ENCODE assay signal across 10 cellular contexts in the genomic region with DNA sequence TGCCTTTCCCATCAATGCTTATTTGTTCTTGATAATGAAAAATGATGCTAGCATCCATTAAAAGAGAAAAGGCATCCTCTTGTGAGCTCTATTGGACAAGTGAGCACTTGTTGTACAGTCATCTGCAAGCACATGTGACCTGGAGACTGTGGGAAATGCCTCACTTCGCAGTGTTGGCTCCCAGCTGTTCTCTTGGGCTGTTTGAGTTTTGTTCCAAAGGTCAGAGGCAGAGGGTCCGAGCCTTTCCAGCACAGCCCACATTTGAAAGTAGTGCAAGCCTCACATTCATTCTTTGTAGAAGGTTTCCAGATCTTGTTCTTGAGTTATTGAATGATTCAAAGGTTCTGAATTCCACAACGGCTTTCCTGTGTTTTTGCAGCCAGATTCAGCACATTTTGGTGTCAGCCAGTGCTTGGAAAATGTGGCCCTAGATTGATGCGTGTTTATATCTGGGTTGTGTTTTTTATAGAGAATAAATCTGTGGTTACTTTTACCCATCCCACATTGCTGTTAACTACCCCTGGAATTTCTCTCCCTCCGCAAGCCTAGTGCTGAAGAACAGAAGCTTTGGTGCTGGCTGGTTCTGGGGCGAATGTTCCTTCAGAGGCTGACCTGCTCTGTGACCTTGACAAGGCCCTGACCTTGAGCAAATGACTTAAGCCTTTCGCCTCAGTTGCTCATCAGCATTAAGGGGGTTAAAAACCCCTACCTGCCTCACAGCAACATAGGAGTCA. TPM values are rescaled to one million over a fixed set of nuclear protein-coding genes. Genes with fewer than 3 reads are reported as not detected.
DNase-seq lines count a peak whose midpoint lies in the region; ATAC-seq and TF ChIP-seq lines count a peak whose summit lies in the region.
"Had no signal": no experiment of that assay in that cellular context is flagged by ENCODE, and none has a peak within 500 bp of the region (broad histone marks: within the 10 kb centered on the region; RNA-seq: fewer than 3 reads in every experiment).

No MANE protein-coding gene starts in this region.

- WGBS in thyroid gland, 2 donors: 64 to 70% methylated on average over 7 of the region's 7 CpGs

- ATAC-seq in HG03025 (IDR thresholded peaks at IDR 0.05; ENCODE audit: low FRiP score, unreplicated experiment): no peak

- no peak for TF ChIP-seq POLR2A in thyroid gland (IDR thresholded peaks at IDR 0.05)

- H3K36me3 ChIP-seq in thyroid gland: no peaks in the 10 kb centered on the region
- H3K36me3 ChIP-seq: thoracic aorta had no signal

- intact Hi-C loops in thyroid gland (cut with DNase I): no loop called here

- H3K27ac ChIP-seq in layer of hippocampus (ENCODE audit: low read depth, low read length): peak overlapping the region; percentile 94
- peak overlapping the region; percentile 17 to 40 (median 27) for H3K27ac ChIP-seq in thyroid gland
- H3K27ac ChIP-seq: thoracic aorta had no signal

- H3K4me3 ChIP-seq in thyroid gland (replicated peaks in 1 of 3): no peak overlapping the region
- H3K4me3 ChIP-seq: thoracic aorta had no signal

- H3K27me3 ChIP-seq in layer of hippocampus (ENCODE audit: control insufficient read depth, insufficient read depth, low read length): no peaks in the 10 kb centered on the region
- no peaks in the 10 kb centered on the region for H3K27me3 ChIP-seq in thyroid gland

- no peak for TF ChIP-seq CTCF in thyroid gland (IDR thresholded peaks at IDR 0.05)

- H3K9me3 ChIP-seq in thyroid gland: no peaks in the 10 kb centered on the region
- H3K9me3 ChIP-seq: thoracic aorta had no signal

- DNase-seq in NCI-H1417 treated with DMSO at 0.1 percent for 48 hours (lab: John Stamatoyannopoulos, UW): peak; percentile 16
- peak; percentile 100 for DNase-seq in amniotic epithelial cell (ENCODE audit: low read depth)
- no peak for DNase-seq in thyroid gland
- no peak for DNase-seq in stimulated activated naive CD4-positive, alpha-beta T cell treated with Interleukin-2 at 50 U/mL for 16 hours (lab: John Stamatoyannopoulos, UW)
- DNase-seq in activated CD4-positive, alpha-beta T cell treated with anti-CD3 and anti-CD28 coated beads for 4 hours: no peak
- DNase-seq in UCSD-AML1 (lab: John Stamatoyannopoulos, UW; ENCODE audit: unreplicated experiment): no peak
- DNase-seq: activated CD8-positive, alpha-beta memory T cell treated with anti-CD3 and anti-CD28 coated beads for 24 hours had no signal

- H3K4me1 ChIP-seq in thyroid gland: peaks cover 29 to 48% of the 10 kb centered on the region in 2 donors

RNA-seq across cellular contexts. Expression of a gene that starts 49.8 kb away (rescaled TPM):
- 100 to 1,000 TPM; 177 to 287 (median 279) TPM for total RNA-seq in thyroid gland

RNA-seq across cellular contexts. Expression of a gene that starts 56.5 kb away (rescaled TPM):
- total RNA-seq in thyroid gland: 10 to 100 TPM; 16.7 to 24.4 (median 20.2) TPM

Comparison
In these comparisons a context has a peak if more than half of its experiments do, and no peak if none do; other contexts are left out.
1. DNase-seq: peak in NCI-H1417 treated with DMSO at 0.1 percent for 48 hours (single experiment) and amniotic epithelial cell (single experiment); none in thyroid gland (0 of 2), stimulated activated naive CD4-positive, alpha-beta T cell treated with Interleukin-2 at 50 U/mL for 16 hours (single experiment), activated CD4-positive, alpha-beta T cell treated with anti-CD3 and anti-CD28 coated beads for 4 hours (0 of 2) and UCSD-AML1 (single experiment).